1 cellular context compared by ENCODE assay signal in the genomic region with DNA sequence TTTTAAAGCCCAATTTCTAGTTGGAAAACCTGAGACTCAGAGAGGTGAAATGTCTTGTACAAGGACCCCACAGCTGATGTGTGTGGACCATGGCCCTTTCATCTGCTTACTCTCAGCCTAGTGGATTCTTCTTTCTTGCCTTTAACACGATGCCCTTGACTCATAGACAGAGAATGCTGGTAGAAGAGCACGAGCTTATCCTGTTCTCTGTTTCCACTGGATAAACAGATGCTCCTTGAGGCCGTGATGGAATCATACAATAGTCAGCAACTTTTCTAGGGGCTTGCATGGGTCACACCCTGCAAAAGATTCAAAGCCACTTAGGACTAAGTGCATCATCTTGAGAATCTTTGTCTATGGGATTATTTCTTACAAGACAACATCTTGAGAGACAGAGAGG.
TF ChIP-seq lines count a peak whose summit lies in the region.

No MANE protein-coding gene starts in this region.

TF ChIP-seq in GM23338, 12 proteins besides CTCF, POLR2A, EP300 and RAD21:
- no peak for TF ChIP-seq REST (IDR thresholded peaks at IDR 0.05; ENCODE audit: unreplicated experiment)
- TF ChIP-seq NANOG (IDR thresholded peaks at IDR 0.05; ENCODE audit: borderline replicate concordance), result no peak
- TF ChIP-seq ZNF331 (CRISPR knock-in tag; IDR thresholded peaks at IDR 0.05; ENCODE audit: low read depth), result no peak
- no peak for TF ChIP-seq JUNB (IDR thresholded peaks at IDR 0.05; ENCODE audit: unreplicated experiment)
- no peak for TF ChIP-seq ETS1 (IDR thresholded peaks at IDR 0.05)
- TF ChIP-seq POLR2AphosphoS5 (IDR thresholded peaks at IDR 0.05; ENCODE audit: low read depth), result no peak
- TF ChIP-seq EZH2 (IDR thresholded peaks at IDR 0.05; ENCODE audit: low read depth, unreplicated experiment), result no peak
- TF ChIP-seq CREB1 (CRISPR knock-in tag; IDR thresholded peaks at IDR 0.05; ENCODE audit: low read depth), result no peak
- TF ChIP-seq ZNF114 (CRISPR knock-in tag; IDR thresholded peaks at IDR 0.05), result no peak
- no peak for TF ChIP-seq ZNF462 (CRISPR knock-in tag; IDR thresholded peaks at IDR 0.05)
- TF ChIP-seq EZH2phosphoT487 (IDR thresholded peaks at IDR 0.05; ENCODE audit: unreplicated experiment), result no peak
- TF ChIP-seq STAT1 (IDR thresholded peaks at IDR 0.05; ENCODE audit: unreplicated experiment), result no peak
